ENCODE assay signal across 15 cellular contexts in the genomic region with DNA sequence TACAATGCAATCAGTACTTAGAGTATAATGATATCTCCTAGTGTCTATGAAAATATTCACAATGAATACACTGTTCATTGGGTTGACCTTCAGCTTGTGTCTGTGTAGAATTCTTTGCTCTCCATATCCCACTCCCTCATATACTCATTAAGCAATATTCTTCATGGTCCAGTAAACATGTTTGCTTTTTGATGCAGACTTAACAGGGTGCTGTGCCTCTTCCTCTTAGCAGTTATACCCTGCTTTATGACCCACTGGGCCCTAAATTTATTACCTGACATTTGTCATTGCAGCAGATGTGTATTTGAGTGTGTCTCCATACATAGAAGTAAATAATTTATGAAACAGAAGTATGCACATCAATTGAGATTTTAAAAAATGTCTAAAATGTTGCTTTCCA.
DNase-seq lines count a peak whose midpoint lies in the region; ATAC-seq and TF ChIP-seq lines count a peak whose summit lies in the region.
"Had no signal": no experiment of that assay in that cellular context is flagged by ENCODE, and none has a peak within 500 bp of the region (broad histone marks: within the 10 kb centered on the region; RNA-seq: fewer than 3 reads in every experiment).

No MANE protein-coding gene starts in this region.

- H3K4me1 ChIP-seq in sigmoid colon: no peaks in the 10 kb centered on the region

- H3K9me3 ChIP-seq in sigmoid colon: no peaks in the 10 kb centered on the region
- H3K9me3 ChIP-seq: BLaER1 had no signal

- H3K27ac ChIP-seq in sigmoid colon: no peak overlapping the region
- H3K27ac ChIP-seq: BLaER1, PC-9 had no signal

- no peaks in the 10 kb centered on the region for H3K27me3 ChIP-seq in sigmoid colon
- H3K27me3 ChIP-seq: BLaER1 had no signal

- TF ChIP-seq POLR2A in sigmoid colon (IDR thresholded peaks at IDR 0.05): no peak

- no peaks in the 10 kb centered on the region for H3K36me3 ChIP-seq in sigmoid colon
- H3K36me3 ChIP-seq: BLaER1 had no signal

- ATAC-seq in left colon (peak; percentile 97), HG03196 (IDR thresholded peaks at IDR 0.05; ENCODE audit: unreplicated experiment) (no peak), GM18870 (IDR thresholded peaks at IDR 0.05; ENCODE audit: unreplicated experiment) (no peak)
- ATAC-seq: CD8-positive, alpha-beta T cell had no signal

- peak; percentile 5 for DNase-seq in COR-L47 (lab: John Stamatoyannopoulos, UW)
- peak; percentile 58 for DNase-seq in DMS79 treated with DMSO at 0.1 percent for 48 hours (lab: John Stamatoyannopoulos, UW)
- DNase-seq in NCI-H510A treated with DMSO at 0.1 percent for 48 hours (lab: John Stamatoyannopoulos, UW): peak; percentile 64
- DNase-seq in left colon: no peak
- DNase-seq in sigmoid colon: no peak
- DNase-seq in activated CD4-positive, alpha-beta T cell treated with anti-CD3 and anti-CD28 coated beads, Interleukin-2, amount 50 U/mL, for 1 hour: no peak
- DNase-seq: CD8-positive, alpha-beta T cell; DMS 273 treated with DMSO at 0.1 percent for 48 hours; H9; NCI-H1436; NCI-H748 treated with DMSO at 0.1 percent for 48 hours; PC-9 had no signal

- no peak for TF ChIP-seq CTCF in sigmoid colon (IDR thresholded peaks at IDR 0.05)

- TF ChIP-seq EP300 in sigmoid colon (IDR thresholded peaks at IDR 0.05): no peak

- H3K4me3 ChIP-seq in sigmoid colon: no peak overlapping the region
- H3K4me3 ChIP-seq: BLaER1, PC-9 had no signal

- intact Hi-C loops in left colon (cut with DNase I, micrococcal nuclease) (no loop called here), sigmoid colon (cut with DNase I) (no loop called here)

Comparison
In these comparisons a context has a peak if more than half of its experiments do, and no peak if none do; other contexts are left out.
1. DNase-seq: peak in COR-L47 (single experiment), DMS79 treated with DMSO at 0.1 percent for 48 hours (single experiment) and NCI-H510A treated with DMSO at 0.1 percent for 48 hours (single experiment); none in left colon (0 of 2), sigmoid colon (single experiment) and activated CD4-positive, alpha-beta T cell treated with anti-CD3 and anti-CD28 coated beads, Interleukin-2, amount 50 U/mL, for 1 hour (single experiment).